In genomic region chr16:87823146-87823929, GRCh38 we compare ENCODE assay signal across 2 cellular contexts.
TF ChIP-seq lines count a peak whose summit lies in the region.

No MANE protein-coding gene starts in this region.

TF ChIP-seq in A549, 52 proteins besides CTCF, POLR2A, EP300 and RAD21 (continued from another document):
- TF ChIP-seq REST (IDR thresholded peaks at IDR 0.05): no peak
- no peak for TF ChIP-seq KDM5A (IDR thresholded peaks at IDR 0.05)
- 0 out of 2 replicates have a peak, but pooled peaks have one; percentile 33 for TF ChIP-seq TP53 (CRISPR knock-in tag; IDR thresholded peaks at IDR 0.05)
- TF ChIP-seq RFX5 (IDR thresholded peaks at IDR 0.05): no peak
- TF ChIP-seq CBX8 (IDR thresholded peaks at IDR 0.05): no peak
- 0 out of 2 replicates have a peak, but pooled peaks have one; percentile 66 for TF ChIP-seq HMGXB4 (CRISPR knock-in tag; IDR thresholded peaks at IDR 0.05; ENCODE audit: borderline replicate concordance)
- no peak for TF ChIP-seq ZC3H11A (IDR thresholded peaks at IDR 0.05)
- TF ChIP-seq E2F6 (IDR thresholded peaks at IDR 0.05; ENCODE audit: borderline replicate concordance, low read depth): no peak
- TF ChIP-seq CBX2 (IDR thresholded peaks at IDR 0.05; ENCODE audit: borderline replicate concordance, low read depth): no peak
- TF ChIP-seq HOXB13 (CRISPR knock-in tag; IDR thresholded peaks at IDR 0.05; ENCODE audit: low read depth): no peak
- no peak for TF ChIP-seq MAFK (IDR thresholded peaks at IDR 0.05; ENCODE audit: partially characterized antibody)
- TF ChIP-seq PBX3 (IDR thresholded peaks at IDR 0.05): no peak
- 0 out of 2 replicates have a peak, but pooled peaks have one; percentile 0 for TF ChIP-seq USF2 (IDR thresholded peaks at IDR 0.05)
- TF ChIP-seq HOXA7 (CRISPR knock-in tag; IDR thresholded peaks at IDR 0.05): peak; percentile 46; the same call in 1 of the 2 replicates
- no peak for TF ChIP-seq SMC3 (IDR thresholded peaks at IDR 0.05)
- no peak for TF ChIP-seq NFE2L2 (conservative IDR thresholded peaks at IDR 0.05; ENCODE audit: low read length)
- TF ChIP-seq ZNF302 (CRISPR knock-in tag; IDR thresholded peaks at IDR 0.05): no peak
- no peak for TF ChIP-seq ZFP36 (IDR thresholded peaks at IDR 0.05; ENCODE audit: borderline replicate concordance, partially characterized antibody)
- TF ChIP-seq FOSL2 (IDR thresholded peaks at IDR 0.05): no peak
- TF ChIP-seq FOSL2 (CRISPR knock-in tag; IDR thresholded peaks at IDR 0.05): no peak
- TF ChIP-seq BHLHE40 (IDR thresholded peaks at IDR 0.05; ENCODE audit: low read depth, low read length): no peak
- TF ChIP-seq RARB (CRISPR knock-in tag; IDR thresholded peaks at IDR 0.05): no peak
- TF ChIP-seq HES2 (IDR thresholded peaks at IDR 0.05): no peak

TF ChIP-seq in WTC11, 78 proteins besides CTCF, POLR2A, EP300 and RAD21 (continued from another document):
- TF ChIP-seq PREB (CRISPR knock-in tag; IDR thresholded peaks at IDR 0.05; ENCODE audit: borderline replicate concordance): no peak
- TF ChIP-seq ELF4 (CRISPR knock-in tag; IDR thresholded peaks at IDR 0.05; ENCODE audit: low read depth): no peak
- TF ChIP-seq TP53 (CRISPR knock-in tag; IDR thresholded peaks at IDR 0.05): no peak
- no peak for TF ChIP-seq ZNF281 (CRISPR knock-in tag; IDR thresholded peaks at IDR 0.05)
- no peak for TF ChIP-seq SMAD4 (CRISPR knock-in tag; IDR thresholded peaks at IDR 0.05)
- TF ChIP-seq FOXP1 (CRISPR knock-in tag; IDR thresholded peaks at IDR 0.05; ENCODE audit: borderline replicate concordance): no peak
- TF ChIP-seq TCF7 (CRISPR knock-in tag; IDR thresholded peaks at IDR 0.05; ENCODE audit: low read depth): no peak
